8 cellular contexts compared by ENCODE assay signal in genomic region chr11:235998-236773, GRCh38. TPM values are rescaled to one million over a fixed set of nuclear protein-coding genes. Genes with fewer than 3 reads are reported as not detected.
DNase-seq lines count a peak whose midpoint lies in the region; ATAC-seq and TF ChIP-seq lines count a peak whose summit lies in the region.

SIRT3 (minus strand) TSS chr11:236342; CDS start chr11:236328, 14 bp downstream.

- peak within 1 kb of the TSS; percentile 84 for H3K27ac ChIP-seq in ectodermal cell (ENCODE audit: insufficient read depth, low read depth, low read length, poor library complexity, severe bottlenecking)
- peak within 1 kb of the TSS; percentile 96 for H3K27ac ChIP-seq in lower lobe of right lung

- peak within 1 kb of the TSS; percentile 96 to 97 for H3K4me3 Mint-ChIP-seq in CD14-positive monocyte
- peak within 1 kb of the TSS; percentile 95 for H3K4me3 Mint-ChIP-seq in activated CD8-positive, alpha-beta T cell treated with anti-CD3 and anti-CD28 coated beads for 36 hours

- intact Hi-C loops in CD14-positive monocyte (cut with micrococcal nuclease) = loop anchor here (1.0 to 5.0 kb wide), 6 partner anchors 29 to 271 kb away; partner anchors contain the start of genes RNH1 (in 2 of the 2), BET1L (in 1 of the 2) and RIC8A (in 1 of the 2)
- intact Hi-C loops in activated CD8-positive, alpha-beta T cell treated with anti-CD3 and anti-CD28 coated beads for 36 hours (cut with micrococcal nuclease) = loop anchor here (1.0 kb wide), 1 partner anchor 29 kb away; the partner anchor contains the start of genes BET1L and RIC8A
- intact Hi-C loops in lower lobe of right lung (cut with DNase I) = no loop called here

- H3K36me3 ChIP-seq in ectodermal cell (ENCODE audit: control insufficient read depth, insufficient read depth, low read length) = peaks cover 3% of the 10 kb centered on the region
- peaks cover 28% of the 10 kb centered on the region for H3K36me3 ChIP-seq in lower lobe of right lung

- peaks cover 24% of the 10 kb centered on the region for H3K4me1 Mint-ChIP-seq in CD14-positive monocyte
- peaks cover 35% of the 10 kb centered on the region for H3K4me1 Mint-ChIP-seq in activated CD8-positive, alpha-beta T cell treated with anti-CD3 and anti-CD28 coated beads for 36 hours (ENCODE audit: low read depth)

- DNase-seq in CD14-positive monocyte (ENCODE audit: low spot score) (peak; percentile 87), NCI-H82 (lab: John Stamatoyannopoulos, UW) (peak; percentile 81), lower lobe of right lung (peak; percentile 89)
- DNase-seq in activated CD8-positive, alpha-beta T cell treated with anti-CD3 and anti-CD28 coated beads for 36 hours = peak; percentile 87
- peak; percentile 54 to 76 (median 63) for DNase-seq in stimulated activated CD4-positive, alpha-beta T cell treated with anti-CD3 and anti-CD28 coated beads, TNF-alpha, amount 100 ng/mL, for 24 hours (ENCODE audit: low read depth in 3 of 3)

- H3K9me3 ChIP-seq in ectodermal cell (ENCODE audit: control insufficient read depth, low read length) (no peaks in the 10 kb centered on the region), lower lobe of right lung (no peaks in the 10 kb centered on the region)

- ATAC-seq in GM19351 (IDR thresholded peaks at IDR 0.05; ENCODE audit: unreplicated experiment) (peak; percentile 78), HG03469 (IDR thresholded peaks at IDR 0.05; ENCODE audit: unreplicated experiment) (peak; percentile 38), lower lobe of right lung (peak; percentile 95 to 96)
- peak; percentile 81 for ATAC-seq in activated CD8-positive, alpha-beta T cell treated with anti-CD3 and anti-CD28 coated beads for 36 hours

- WGBS in ectodermal cell, 2 experiments = 0% methylated on average over 69 of the region's 69 CpGs

- H3K4me3 ChIP-seq in ectodermal cell (ENCODE audit: insufficient read depth, low read depth, low read length) (peak within 1 kb of the TSS; percentile 87), lower lobe of right lung (peak within 1 kb of the TSS; percentile 94)

- H3K4me1 ChIP-seq in ectodermal cell (ENCODE audit: control insufficient read depth, insufficient read depth, low read length) = peaks cover 9% of the 10 kb centered on the region
- peaks cover 27% of the 10 kb centered on the region for H3K4me1 ChIP-seq in lower lobe of right lung

- POLR2A ChIA-PET in activated CD8-positive, alpha-beta T cell treated with anti-CD3 and anti-CD28 coated beads for 36 hours (lab: Charles Lee) = interaction anchor here (0.8 to 6.1 kb wide), 23 partner anchors 10 to 171 kb away, joined by 3 to 43 read pairs (median 5); partner anchors contain the start of genes BET1L, NLRP6, PGGHG and RIC8A

- TF ChIP-seq CTCF in CD14-positive monocyte (IDR thresholded peaks at IDR 0.05) (no peak), lower lobe of right lung (IDR thresholded peaks at IDR 0.05) (no peak)
- no peak for TF ChIP-seq CTCF in activated CD8-positive, alpha-beta T cell treated with anti-CD3 and anti-CD28 coated beads for 36 hours (IDR thresholded peaks at IDR 0.05)

- no peaks in the 10 kb centered on the region for H3K9me3 Mint-ChIP-seq in CD14-positive monocyte
- H3K9me3 Mint-ChIP-seq in activated CD8-positive, alpha-beta T cell treated with anti-CD3 and anti-CD28 coated beads for 36 hours = no peaks in the 10 kb centered on the region

- H3K36me3 Mint-ChIP-seq in CD14-positive monocyte = peaks cover 24 to 27% of the 10 kb centered on the region in 2 donors
- H3K36me3 Mint-ChIP-seq in activated CD8-positive, alpha-beta T cell treated with anti-CD3 and anti-CD28 coated beads for 36 hours (ENCODE audit: low read depth) = peaks cover 27% of the 10 kb centered on the region

- peaks cover 0 to 4% (median 1%) of the 10 kb centered on the region in 3 donors for H3K27me3 Mint-ChIP-seq in CD14-positive monocyte (ENCODE audit: low read depth in 3 of 3)
- no peaks in the 10 kb centered on the region for H3K27me3 Mint-ChIP-seq in activated CD8-positive, alpha-beta T cell treated with anti-CD3 and anti-CD28 coated beads for 36 hours

- H3K27ac Mint-ChIP-seq in CD14-positive monocyte = peak within 1 kb of the TSS; percentile 99 to 100 (median 100)
- peak within 1 kb of the TSS; percentile 99 for H3K27ac Mint-ChIP-seq in activated CD8-positive, alpha-beta T cell treated with anti-CD3 and anti-CD28 coated beads for 36 hours

- CTCF ChIA-PET in activated CD8-positive, alpha-beta T cell treated with anti-CD3 and anti-CD28 coated beads for 36 hours (lab: Charles Lee) = interaction anchor here (1.5 to 6.3 kb wide), 4 partner anchors 14 to 212 kb away, joined by 3 to 68 read pairs (median 8); partner anchors contain the start of genes BET1L and RIC8A

- H3K27me3 ChIP-seq in ectodermal cell (ENCODE audit: control insufficient read depth, insufficient read depth, low read length, poor library complexity, severe bottlenecking) (no peaks in the 10 kb centered on the region), lower lobe of right lung (ENCODE audit: low read depth) (no peaks in the 10 kb centered on the region)

RNA-seq across cellular contexts. Expression of gene SIRT3, which starts in this region (rescaled TPM):
- polyA plus RNA-seq in CD14-positive monocyte = 1 to 10 TPM; 4.3 TPM
- 10 to 100 TPM; 27.7 to 32.1 TPM for total RNA-seq in activated CD8-positive, alpha-beta T cell treated with anti-CD3 and anti-CD28 coated beads for 36 hours
- 20.7 TPM for polyA plus RNA-seq in ectodermal cell (2013, experiment 1 of 4)
- polyA plus RNA-seq in ectodermal cell (2013, experiment 2 of 4) = 25.2 TPM
- 16.8 TPM for polyA plus RNA-seq in ectodermal cell (2013, experiment 3 of 4)
- polyA plus RNA-seq in ectodermal cell (2013, experiment 4 of 4) = 23.6 TPM
- 17.6 TPM for total RNA-seq in lower lobe of right lung

Comparison
In these comparisons a context has a peak if more than half of its experiments do, and no peak if none do; other contexts are left out.
1. Peak in every context shown above with its lines: DNase-seq, ATAC-seq, H3K4me3 ChIP-seq and H3K27ac ChIP-seq.
2. ATAC-seq: peak in every context shown above with its lines; median percentile 96 in lower lobe of right lung; 81 in activated CD8-positive, alpha-beta T cell treated with anti-CD3 and anti-CD28 coated beads for 36 hours; 78 in GM19351; 38 in HG03469.